In the genomic region with DNA sequence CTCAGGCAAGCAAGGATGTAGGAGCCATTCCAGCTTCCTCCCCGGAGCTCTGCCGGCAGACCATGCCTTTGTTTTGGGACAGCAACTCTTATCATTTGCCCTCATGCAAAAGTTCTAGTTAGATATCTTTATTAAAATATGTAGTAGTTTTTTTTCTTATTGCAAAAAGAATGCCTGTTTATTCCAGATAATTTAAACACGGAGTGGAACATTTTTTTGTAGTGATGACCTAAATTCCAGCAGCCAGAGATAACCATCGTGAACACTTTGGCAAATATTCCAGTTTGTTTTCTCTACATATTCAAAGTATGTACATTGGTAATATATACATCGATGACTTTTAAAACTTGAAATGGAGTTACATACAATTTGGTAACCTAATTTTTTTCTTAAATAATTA, we compare ENCODE assay signal across 20 cellular contexts. TPM values are rescaled to one million over a fixed set of nuclear protein-coding genes. Genes with fewer than 3 reads are reported as not detected.
A peak's percentile ranks its signal among the peaks of the same experiment; 100 is the strongest.
DNase-seq lines count a peak whose midpoint lies in the region; FAIRE-seq and TF ChIP-seq lines count a peak whose summit lies in the region.
"Had no signal": no experiment of that assay in that cellular context is flagged by ENCODE, and none has a peak within 500 bp of the region (broad histone marks: within the 10 kb centered on the region; RNA-seq: fewer than 3 reads in every experiment).

No MANE protein-coding gene starts in this region.

- H3K4me1 ChIP-seq in adipocyte (ENCODE audit: control insufficient read depth, insufficient read depth, low read length) (no peaks in the 10 kb centered on the region), osteoblast (ENCODE audit: insufficient read depth, low read length) (no peaks in the 10 kb centered on the region)

- peak; percentile 65 for DNase-seq in EH (ENCODE audit: low read depth)
- DNase-seq in adipocyte (ENCODE audit: low read depth) = peak; percentile 66
- DNase-seq in fibroblast of pulmonary artery (ENCODE audit: low read depth) = peak; percentile 24
- peak; percentile 66 for DNase-seq in osteoblast (ENCODE audit: insufficient read length, low spot score, missing footprints)
- no peak for DNase-seq in H4 (ENCODE audit: low spot score)
- DNase-seq in C1 segment of cervical spinal cord (lab: John Stamatoyannopoulos, UW) = no peak
- no peak for DNase-seq in chondrocyte (ENCODE audit: low spot score)
- DNase-seq in HTR-8/SVneo (ENCODE audit: insufficient read length, low spot score) = no peak
- DNase-seq: HCEC 1CT, MG63, NCI-H1417, NCI-H1694 treated with DMSO at 0.1 percent for 48 hours, NCI-H2081 treated with DMSO at 0.1 percent for 48 hours, NCI-H2171 treated with DMSO at 0.1 percent for 48 hours, NCI-H446, NCI-H526 had no signal

- FAIRE-seq in HTR-8/SVneo (lab: Jason Lieb, UNC) = no peak
- FAIRE-seq: A204.1, D721Med had no signal

- H3K27ac ChIP-seq in osteoblast (ENCODE audit: low read depth, low read length) = no peak overlapping the region

- no peak overlapping the region for H3K4me3 ChIP-seq in adipocyte (ENCODE audit: low read length)
- H3K4me3 ChIP-seq in fibroblast of pulmonary artery (replicated peaks; ENCODE audit: low read depth, low read length) = no peak overlapping the region
- no peak overlapping the region for H3K4me3 ChIP-seq in osteoblast (ENCODE audit: insufficient read depth, low read length)
- H3K4me3 ChIP-seq: GM23338, MG63 had no signal

- no peaks in the 10 kb centered on the region for H3K4me1 Mint-ChIP-seq in chondrocyte (ENCODE audit: low read depth)
- H3K4me1 Mint-ChIP-seq: B cell had no signal

- no peak overlapping the region for H3K4me3 Mint-ChIP-seq in chondrocyte (ENCODE audit: unreplicated experiment)
- H3K4me3 Mint-ChIP-seq: B cell, GM23338 had no signal

- no peaks in the 10 kb centered on the region for H3K27me3 Mint-ChIP-seq in chondrocyte (ENCODE audit: low read depth)

- H3K9me3 Mint-ChIP-seq in chondrocyte (ENCODE audit: low read depth) = no peaks in the 10 kb centered on the region
- H3K9me3 Mint-ChIP-seq: GM23338 had no signal

- H3K9ac ChIP-seq in adipocyte (ENCODE audit: low read length) = no peak overlapping the region

- TF ChIP-seq CTCF in fibroblast of pulmonary artery (IDR thresholded peaks at IDR 0.05; ENCODE audit: low read length, missing control alignments) (no peak), osteoblast (IDR thresholded peaks at IDR 0.05; ENCODE audit: extremely low read depth, low read depth, low read length) (no peak), chondrocyte (IDR thresholded peaks at IDR 0.05) (no peak)

- peaks cover 4% of the 10 kb centered on the region for H3K36me3 Mint-ChIP-seq in chondrocyte (ENCODE audit: low read depth)

- H3K9me3 ChIP-seq in adipocyte (ENCODE audit: control insufficient read depth, low read length) (no peaks in the 10 kb centered on the region), osteoblast (ENCODE audit: low read depth, low read length) (no peaks in the 10 kb centered on the region)
- H3K9me3 ChIP-seq: MG63 had no signal

- no peaks in the 10 kb centered on the region for H3K27me3 ChIP-seq in adipocyte (replicated peaks; ENCODE audit: control insufficient read depth, insufficient read depth, low read length)
- H3K27me3 ChIP-seq in osteoblast (ENCODE audit: insufficient read depth, low read length) = no peaks in the 10 kb centered on the region
- H3K27me3 ChIP-seq: MG63 had no signal

- H3K36me3 ChIP-seq in adipocyte (ENCODE audit: control insufficient read depth, insufficient read depth, low read length, severe bottlenecking) = peaks cover 56% of the 10 kb centered on the region
- no peaks in the 10 kb centered on the region for H3K36me3 ChIP-seq in osteoblast (ENCODE audit: insufficient read depth, low read length)
- H3K36me3 ChIP-seq: MG63 had no signal

- H3K4me2 ChIP-seq in osteoblast (ENCODE audit: insufficient read depth, low read length) = no peak overlapping the region
- H3K4me2 ChIP-seq: GM23338 had no signal

- H4K20me1 ChIP-seq in osteoblast (ENCODE audit: insufficient read depth, low read length) = no peaks in the 10 kb centered on the region

- H2AFZ ChIP-seq in osteoblast (ENCODE audit: low read length) = no peak overlapping the region
- H2AFZ ChIP-seq: GM23338 had no signal

- H3K79me2 ChIP-seq in osteoblast (ENCODE audit: insufficient read depth, low read length) = no peaks in the 10 kb centered on the region

- no peak overlapping the region for H3K27ac Mint-ChIP-seq in chondrocyte (ENCODE audit: unreplicated experiment)
- H3K27ac Mint-ChIP-seq: B cell, GM23338 had no signal

RNA-seq across cellular contexts. Expression of gene CRISPLD2, which starts 54.8 kb away (rescaled TPM):
- total RNA-seq in osteoblast = 40.2 and 122 TPM in 2 replicates
- 5.7 and 10.3 TPM in 2 replicates for total RNA-seq in H4 (2014; rRNA removed; shearing (Covaris generic))
- total RNA-seq in chondrocyte = 1.7 to 12.1 TPM (median 11.7 TPM) in 3 replicates

Comparison
In these comparisons a context has a peak if more than half of its experiments do, and no peak if none do; other contexts are left out.
1. DNase-seq: peak in EH (single experiment), adipocyte (single experiment), fibroblast of pulmonary artery (single experiment) and osteoblast (single experiment); none in H4 (single experiment), C1 segment of cervical spinal cord (0 of 14), chondrocyte (single experiment) and HTR-8/SVneo (single experiment).